Comparison of ENCODE assay signal across 8 cellular contexts in genomic region chr4:186105721-186106335, GRCh38. TPM values are rescaled to one million over a fixed set of nuclear protein-coding genes. Genes with fewer than 3 reads are reported as not detected.
DNase-seq lines count a peak whose midpoint lies in the region; ATAC-seq and TF ChIP-seq lines count a peak whose summit lies in the region.

No MANE protein-coding gene starts in this region.

- no peaks in the 10 kb centered on the region for H3K36me3 Mint-ChIP-seq in activated T-cell treated with anti-CD3 and anti-CD28 coated beads, Interleukin-2, amount 50 U/mL, for 24 hours (ENCODE audit: low read depth)
- H3K36me3 Mint-ChIP-seq in osteocyte (ENCODE audit: unreplicated experiment) = no peaks in the 10 kb centered on the region

- no peak for DNase-seq in activated T-cell treated with anti-CD3 and anti-CD28 coated beads, Interleukin-2, amount 50 U/mL, for 24 hours
- no peak for DNase-seq in activated T-cell treated with anti-CD3 and anti-CD28 coated beads, Interleukin-2, amount 50 U/mL, for 48 hours
- DNase-seq in NCI-H748 treated with DMSO at 0.1 percent for 48 hours (lab: John Stamatoyannopoulos, UW) (peak; percentile 18), fibroblast of mammary gland (ENCODE audit: low read depth) (peak; percentile 16), osteocyte (ENCODE audit: extremely low spot score, unreplicated experiment) (no peak), GM19240 (ENCODE audit: insufficient read length, low spot score) (no peak)

- peaks cover 8% of the 10 kb centered on the region for H3K4me1 Mint-ChIP-seq in activated T-cell treated with anti-CD3 and anti-CD28 coated beads, Interleukin-2, amount 50 U/mL, for 24 hours (ENCODE audit: low read depth)
- peaks cover 5% of the 10 kb centered on the region for H3K4me1 Mint-ChIP-seq in osteocyte (ENCODE audit: unreplicated experiment)

- no peak for ATAC-seq in HG02884 (IDR thresholded peaks at IDR 0.05; ENCODE audit: unreplicated experiment)
- ATAC-seq in GM18867 (IDR thresholded peaks at IDR 0.05; ENCODE audit: unreplicated experiment) = no peak

- H3K4me3 Mint-ChIP-seq in activated T-cell treated with anti-CD3 and anti-CD28 coated beads, Interleukin-2, amount 50 U/mL, for 24 hours = peak overlapping the region; percentile 63
- H3K4me3 Mint-ChIP-seq in osteocyte (ENCODE audit: unreplicated experiment) = peak overlapping the region; percentile 64

- H3K27me3 Mint-ChIP-seq in activated T-cell treated with anti-CD3 and anti-CD28 coated beads, Interleukin-2, amount 50 U/mL, for 24 hours = peaks cover 77% of the 10 kb centered on the region
- H3K27me3 Mint-ChIP-seq in osteocyte (ENCODE audit: unreplicated experiment) = peaks cover 45% of the 10 kb centered on the region

- TF ChIP-seq CTCF in fibroblast of mammary gland (conservative IDR thresholded peaks at IDR 0.05; ENCODE audit: control insufficient read depth, insufficient read depth, low read depth, low read length) = no peak
- TF ChIP-seq CTCF in osteocyte (IDR thresholded peaks at IDR 0.05) = no peak

- H3K4me3 ChIP-seq in fibroblast of mammary gland (ENCODE audit: control insufficient read depth, low read depth, low read length) = no peak overlapping the region

- no peaks in the 10 kb centered on the region for H3K9me3 Mint-ChIP-seq in activated T-cell treated with anti-CD3 and anti-CD28 coated beads, Interleukin-2, amount 50 U/mL, for 24 hours
- no peaks in the 10 kb centered on the region for H3K9me3 Mint-ChIP-seq in osteocyte (ENCODE audit: unreplicated experiment)

- no peak overlapping the region for H3K27ac Mint-ChIP-seq in activated T-cell treated with anti-CD3 and anti-CD28 coated beads, Interleukin-2, amount 50 U/mL, for 24 hours
- H3K27ac Mint-ChIP-seq in osteocyte (ENCODE audit: unreplicated experiment) = no peak overlapping the region

RNA-seq across cellular contexts. Expression of gene FAM149A, which starts 1.3 kb away (rescaled TPM):
- total RNA-seq in osteocyte = 2.0 and 2.3 TPM in 2 replicates

RNA-seq across cellular contexts. Expression of gene TLR3, which starts 36.9 kb away (rescaled TPM):
- total RNA-seq in osteocyte = 7.5 and 8.2 TPM in 2 replicates

Comparison
In these comparisons a context has a peak if more than half of its experiments do, and no peak if none do; other contexts are left out.
1. DNase-seq: peak in NCI-H748 treated with DMSO at 0.1 percent for 48 hours (single experiment) and fibroblast of mammary gland (single experiment); none in activated T-cell treated with anti-CD3 and anti-CD28 coated beads, Interleukin-2, amount 50 U/mL, for 24 hours (single experiment), activated T-cell treated with anti-CD3 and anti-CD28 coated beads, Interleukin-2, amount 50 U/mL, for 48 hours (0 of 2), osteocyte (single experiment) and GM19240 (single experiment).